ENCODE assay signal across 2 cellular contexts in the genomic region with DNA sequence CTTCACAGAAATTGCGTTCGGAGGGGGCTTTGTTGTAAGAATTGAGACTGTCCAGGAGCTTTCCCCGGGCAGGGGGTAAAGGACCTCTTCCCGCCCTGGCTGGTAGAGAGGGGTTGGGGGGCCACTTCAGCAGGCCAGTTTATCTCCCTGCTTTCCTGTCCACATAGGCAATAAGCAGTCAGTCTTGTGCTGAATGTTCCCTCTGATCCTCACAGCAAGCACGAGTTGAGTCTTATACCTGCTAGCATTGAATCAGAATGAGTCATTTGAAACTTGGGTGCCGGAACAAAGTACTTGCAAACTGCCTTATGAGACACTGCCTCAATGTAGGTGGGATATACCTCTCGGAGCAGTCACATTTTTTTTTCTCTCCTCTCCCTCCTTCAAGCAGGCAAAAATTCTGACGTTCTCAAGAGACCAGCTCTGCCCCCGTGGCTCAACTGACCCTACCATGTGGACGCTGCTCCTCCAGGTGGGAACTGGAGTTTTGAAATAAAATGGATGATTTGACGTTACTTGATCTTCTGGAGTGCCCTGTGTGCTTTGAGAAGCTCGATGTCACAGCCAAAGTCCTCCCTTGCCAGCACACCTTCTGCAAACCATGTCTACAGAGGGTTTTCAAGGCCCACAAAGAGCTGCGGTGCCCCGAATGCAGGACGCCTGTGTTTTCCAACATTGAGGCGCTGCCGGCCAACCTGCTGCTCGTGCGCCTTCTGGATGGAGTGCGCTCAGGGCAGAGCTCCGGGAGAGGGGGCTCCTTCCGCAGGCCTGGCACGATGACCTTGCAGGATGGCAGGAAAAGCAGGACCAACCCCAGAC.
TF ChIP-seq lines count a peak whose summit lies in the region.

No MANE protein-coding gene starts in this region.

TF ChIP-seq in A549, 52 proteins besides CTCF, POLR2A, EP300 and RAD21 (continued from another document):
- TF ChIP-seq MYC (IDR thresholded peaks at IDR 0.05; ENCODE audit: borderline replicate concordance, low read length) (no peak), FOSL2 (IDR thresholded peaks at IDR 0.05) (peak; percentile 60), FOSL2 (CRISPR knock-in tag; IDR thresholded peaks at IDR 0.05) (peak; percentile 63), PHF8 (IDR thresholded peaks at IDR 0.05; ENCODE audit: borderline replicate concordance, low read depth) (no peak), KDM1A (IDR thresholded peaks at IDR 0.05; ENCODE audit: low read depth) (no peak), SREBF2 (IDR thresholded peaks at IDR 0.05) (no peak), ZNF302 (CRISPR knock-in tag; IDR thresholded peaks at IDR 0.05) (no peak), SMC3 (IDR thresholded peaks at IDR 0.05) (no peak), JUNB (IDR thresholded peaks at IDR 0.05) (0 out of 2 replicates have a peak, but pooled peaks have one; percentile 37)
- TF ChIP-seq, protein P1, sequence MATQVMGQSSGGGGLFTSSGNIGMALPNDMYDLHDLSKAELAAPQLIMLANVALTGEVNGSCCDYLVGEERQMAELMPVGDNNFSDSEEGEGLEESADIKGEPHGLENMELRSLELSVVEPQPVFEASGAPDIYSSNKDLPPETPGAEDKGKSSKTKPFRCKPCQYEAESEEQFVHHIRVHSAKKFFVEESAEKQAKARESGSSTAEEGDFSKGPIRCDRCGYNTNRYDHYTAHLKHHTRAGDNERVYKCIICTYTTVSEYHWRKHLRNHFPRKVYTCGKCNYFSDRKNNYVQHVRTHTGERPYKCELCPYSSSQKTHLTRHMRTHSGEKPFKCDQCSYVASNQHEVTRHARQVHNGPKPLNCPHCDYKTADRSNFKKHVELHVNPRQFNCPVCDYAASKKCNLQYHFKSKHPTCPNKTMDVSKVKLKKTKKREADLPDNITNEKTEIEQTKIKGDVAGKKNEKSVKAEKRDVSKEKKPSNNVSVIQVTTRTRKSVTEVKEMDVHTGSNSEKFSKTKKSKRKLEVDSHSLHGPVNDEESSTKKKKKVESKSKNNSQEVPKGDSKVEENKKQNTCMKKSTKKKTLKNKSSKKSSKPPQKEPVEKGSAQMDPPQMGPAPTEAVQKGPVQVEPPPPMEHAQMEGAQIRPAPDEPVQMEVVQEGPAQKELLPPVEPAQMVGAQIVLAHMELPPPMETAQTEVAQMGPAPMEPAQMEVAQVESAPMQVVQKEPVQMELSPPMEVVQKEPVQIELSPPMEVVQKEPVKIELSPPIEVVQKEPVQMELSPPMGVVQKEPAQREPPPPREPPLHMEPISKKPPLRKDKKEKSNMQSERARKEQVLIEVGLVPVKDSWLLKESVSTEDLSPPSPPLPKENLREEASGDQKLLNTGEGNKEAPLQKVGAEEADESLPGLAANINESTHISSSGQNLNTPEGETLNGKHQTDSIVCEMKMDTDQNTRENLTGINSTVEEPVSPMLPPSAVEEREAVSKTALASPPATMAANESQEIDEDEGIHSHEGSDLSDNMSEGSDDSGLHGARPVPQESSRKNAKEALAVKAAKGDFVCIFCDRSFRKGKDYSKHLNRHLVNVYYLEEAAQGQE (IDR thresholded peaks at IDR 0.05): no peak
- TF ChIP-seq, protein P2, sequence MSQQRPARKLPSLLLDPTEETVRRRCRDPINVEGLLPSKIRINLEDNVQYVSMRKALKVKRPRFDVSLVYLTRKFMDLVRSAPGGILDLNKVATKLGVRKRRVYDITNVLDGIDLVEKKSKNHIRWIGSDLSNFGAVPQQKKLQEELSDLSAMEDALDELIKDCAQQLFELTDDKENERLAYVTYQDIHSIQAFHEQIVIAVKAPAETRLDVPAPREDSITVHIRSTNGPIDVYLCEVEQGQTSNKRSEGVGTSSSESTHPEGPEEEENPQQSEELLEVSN (IDR thresholded peaks at IDR 0.05; ENCODE audit: borderline replicate concordance, low read depth): peak; percentile 37; the same call in 1 of the 2 replicates
- TF ChIP-seq, protein P3, sequence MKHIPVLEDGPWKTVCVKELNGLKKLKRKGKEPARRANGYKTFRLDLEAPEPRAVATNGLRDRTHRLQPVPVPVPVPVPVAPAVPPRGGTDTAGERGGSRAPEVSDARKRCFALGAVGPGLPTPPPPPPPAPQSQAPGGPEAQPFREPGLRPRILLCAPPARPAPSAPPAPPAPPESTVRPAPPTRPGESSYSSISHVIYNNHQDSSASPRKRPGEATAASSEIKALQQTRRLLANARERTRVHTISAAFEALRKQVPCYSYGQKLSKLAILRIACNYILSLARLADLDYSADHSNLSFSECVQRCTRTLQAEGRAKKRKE (CRISPR knock-in tag; IDR thresholded peaks at IDR 0.05; ENCODE audit: low read depth): no peak
- TF ChIP-seq, protein P4, sequence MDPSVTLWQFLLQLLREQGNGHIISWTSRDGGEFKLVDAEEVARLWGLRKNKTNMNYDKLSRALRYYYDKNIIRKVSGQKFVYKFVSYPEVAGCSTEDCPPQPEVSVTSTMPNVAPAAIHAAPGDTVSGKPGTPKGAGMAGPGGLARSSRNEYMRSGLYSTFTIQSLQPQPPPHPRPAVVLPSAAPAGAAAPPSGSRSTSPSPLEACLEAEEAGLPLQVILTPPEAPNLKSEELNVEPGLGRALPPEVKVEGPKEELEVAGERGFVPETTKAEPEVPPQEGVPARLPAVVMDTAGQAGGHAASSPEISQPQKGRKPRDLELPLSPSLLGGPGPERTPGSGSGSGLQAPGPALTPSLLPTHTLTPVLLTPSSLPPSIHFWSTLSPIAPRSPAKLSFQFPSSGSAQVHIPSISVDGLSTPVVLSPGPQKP (IDR thresholded peaks at IDR 0.05; ENCODE audit: low read depth, low read length): no peak

TF ChIP-seq in WTC11, 78 proteins besides CTCF, POLR2A, EP300 and RAD21 (continued from another document):
- TF ChIP-seq, protein P5, sequence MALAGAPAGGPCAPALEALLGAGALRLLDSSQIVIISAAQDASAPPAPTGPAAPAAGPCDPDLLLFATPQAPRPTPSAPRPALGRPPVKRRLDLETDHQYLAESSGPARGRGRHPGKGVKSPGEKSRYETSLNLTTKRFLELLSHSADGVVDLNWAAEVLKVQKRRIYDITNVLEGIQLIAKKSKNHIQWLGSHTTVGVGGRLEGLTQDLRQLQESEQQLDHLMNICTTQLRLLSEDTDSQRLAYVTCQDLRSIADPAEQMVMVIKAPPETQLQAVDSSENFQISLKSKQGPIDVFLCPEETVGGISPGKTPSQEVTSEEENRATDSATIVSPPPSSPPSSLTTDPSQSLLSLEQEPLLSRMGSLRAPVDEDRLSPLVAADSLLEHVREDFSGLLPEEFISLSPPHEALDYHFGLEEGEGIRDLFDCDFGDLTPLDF (CRISPR knock-in tag; IDR thresholded peaks at IDR 0.05): no peak
- no peak for TF ChIP-seq JAZF1 (CRISPR knock-in tag; IDR thresholded peaks at IDR 0.05)
